In genomic region chr9:136482046-136482792, GRCh38 we compare ENCODE assay signal across 8 cellular contexts. TPM values are rescaled to one million over a fixed set of nuclear protein-coding genes. Genes with fewer than 3 reads are reported as not detected.
DNase-seq lines count a peak whose midpoint lies in the region; ATAC-seq and TF ChIP-seq lines count a peak whose summit lies in the region.

No MANE protein-coding gene starts in this region.

- peak overlapping the region; percentile 66 for H3K4me3 ChIP-seq in AG10803 (ENCODE audit: low read length)
- H3K4me3 ChIP-seq in breast epithelium: peak overlapping the region; percentile 73 to 98 (median 90)
- H3K4me3 ChIP-seq in right lobe of liver: peak overlapping the region; percentile 95 to 100 (median 97)

- peaks cover 12 to 18% of the 10 kb centered on the region in 2 donors for H3K4me1 ChIP-seq in breast epithelium
- peaks cover 0 to 37% (median 15%) of the 10 kb centered on the region in 4 donors for H3K4me1 ChIP-seq in right lobe of liver

- H3K9me3 ChIP-seq in breast epithelium (no peaks in the 10 kb centered on the region), right lobe of liver (no peaks in the 10 kb centered on the region)

- H3K27me3 ChIP-seq in breast epithelium: no peaks in the 10 kb centered on the region
- H3K27me3 ChIP-seq in right lobe of liver: no peaks in the 10 kb centered on the region

- intact Hi-C loops in breast epithelium (cut with DNase I; ENCODE audit: low total_unique reads) (loop anchor here (5.0 kb wide), 1 partner anchor 1125 kb away; the partner anchor contains the start of gene ARRDC1), right lobe of liver (cut with DNase I) (no loop called here)

- DNase-seq in AG10803 (ENCODE audit: low read depth) (peak; percentile 47), breast epithelium (ENCODE audit: low spot score in 2 of 2) (peak in 1 of 2 donors; percentile 33), right lobe of liver (peak in 1 of 3 donors; percentile 70), substantia nigra (lab: John Stamatoyannopoulos, UW) (peak in 1 of 49 donors; percentile 55), left lobe of liver (ENCODE audit: low spot score) (no peak)

- peak overlapping the region; percentile 99 for H3K27ac ChIP-seq in breast epithelium
- peak overlapping the region; percentile 81 to 98 (median 97) for H3K27ac ChIP-seq in right lobe of liver
- peak overlapping the region; percentile 100 for H3K27ac ChIP-seq in substantia nigra (ENCODE audit: low read depth, low read length, poor library complexity, severe bottlenecking)

- TF ChIP-seq POLR2A in breast epithelium (IDR thresholded peaks at IDR 0.05) (no peak), right lobe of liver (IDR thresholded peaks at IDR 0.05) (no peak)

- no peaks in the 10 kb centered on the region for H3K36me3 ChIP-seq in breast epithelium
- H3K36me3 ChIP-seq in right lobe of liver: peaks cover under 1 to 17% (median 4%) of the 10 kb centered on the region in 4 donors

- peak; percentile 4 for ATAC-seq in GM19351 (IDR thresholded peaks at IDR 0.05; ENCODE audit: unreplicated experiment)
- ATAC-seq in right lobe of liver: peak in 1 of 4 donors; percentile 2
- no peak for ATAC-seq in esophagus mucosa
- ATAC-seq in left lobe of liver: no peak

- under 1% methylated on average over 30 of the region's 39 CpGs for WGBS in right lobe of liver (ENCODE audit: insufficient coverage, low coverage, low lambda C conversion rate, missing lambda C conversion rate)

- no peak for TF ChIP-seq CTCF in AG10803 (conservative IDR thresholded peaks at IDR 0.05; ENCODE audit: low read length)
- no peak for TF ChIP-seq CTCF in breast epithelium (IDR thresholded peaks at IDR 0.05)
- no peak for TF ChIP-seq CTCF in right lobe of liver (IDR thresholded peaks at IDR 0.05)

TF ChIP-seq in PFSK-1, 5 proteins besides CTCF, POLR2A, EP300 and RAD21:
- TF ChIP-seq TAF1 (IDR thresholded peaks at IDR 0.05; ENCODE audit: borderline replicate concordance, insufficient read depth, low read length) (no peak), REST (IDR thresholded peaks at IDR 0.05; ENCODE audit: insufficient read depth in 1 of 2, low read depth in 2 of 2, low read length in 2 of 2) (no peak), SIN3A (IDR thresholded peaks at IDR 0.05; ENCODE audit: borderline replicate concordance, insufficient read depth, low read length) (no peak), POLR2AphosphoS5 (IDR thresholded peaks at IDR 0.05; ENCODE audit: low read depth, low read length) (0 out of 2 replicates have a peak, but pooled peaks have one; percentile 3), FOXP2 (optimal IDR thresholded peaks at IDR 0.05; ENCODE audit: borderline replicate concordance, extremely low read depth, extremely low read length, insufficient read depth) (no peak)

RNA-seq across cellular contexts. Expression of gene SEC16A, which starts 0.6 kb away (rescaled TPM):
- polyA plus RNA-seq in PFSK-1 (2012; ENCODE audit: insufficient read length, low read depth): 64.9 TPM
- total RNA-seq in breast epithelium (10 to 100 TPM; 41.9 to 55.1 (median 42.9) TPM), right lobe of liver (100 to 1,000 TPM in 2 of 6 experiments, 10 to 100 TPM in 4; 46.9 to 108 (median 72.0) TPM), esophagus mucosa (32.0 TPM), left lobe of liver (71.8 TPM)

RNA-seq across cellular contexts. Expression of gene INPP5E, which starts 42.6 kb away (rescaled TPM):
- 18.9 TPM for polyA plus RNA-seq in PFSK-1 (2012; ENCODE audit: insufficient read length, low read depth)
- total RNA-seq in breast epithelium (1 to 10 TPM; 6.2 to 8.5 (median 8.2) TPM), right lobe of liver (1 to 10 TPM; 5.9 to 7.6 (median 6.0) TPM), esophagus mucosa (5.7 TPM), left lobe of liver (8.8 TPM)
